1 cellular context compared by ENCODE assay signal in the genomic region with DNA sequence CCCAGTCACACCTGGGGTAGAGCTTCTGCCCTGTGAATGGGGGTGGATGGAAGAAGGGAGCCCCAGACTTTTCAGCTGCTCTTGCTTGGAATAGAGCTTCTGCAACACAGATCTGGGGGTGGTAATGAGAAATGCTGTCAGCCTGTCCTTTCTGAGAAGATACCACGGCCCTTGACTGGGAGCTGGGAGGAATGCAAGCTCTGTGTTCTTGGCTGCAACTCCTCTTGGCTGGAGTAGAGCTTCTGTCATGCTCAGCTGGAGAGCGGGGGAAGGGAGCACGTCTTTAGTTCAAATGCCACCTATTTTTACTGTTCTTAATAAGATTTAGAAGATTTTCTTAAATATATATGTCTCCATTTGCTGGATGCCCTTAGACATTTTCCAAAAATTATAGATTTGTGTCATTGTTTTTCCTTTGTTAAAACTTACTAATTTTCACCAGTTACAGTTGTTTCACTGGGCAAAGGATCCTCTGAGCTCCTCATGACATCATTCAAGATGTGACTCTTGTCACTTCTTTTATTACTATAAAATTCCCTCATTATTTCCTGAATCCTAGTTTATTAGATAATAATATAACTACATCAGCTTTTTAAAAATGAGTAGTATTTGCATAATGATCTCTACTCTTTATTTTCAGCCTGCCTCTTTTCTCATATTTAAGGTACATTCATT.
TF ChIP-seq lines count a peak whose summit lies in the region.

No MANE protein-coding gene starts in this region.

TF ChIP-seq in SK-N-SH, 30 proteins besides CTCF, POLR2A, EP300 and RAD21 (continued from another document):
- TF ChIP-seq, protein P1, sequence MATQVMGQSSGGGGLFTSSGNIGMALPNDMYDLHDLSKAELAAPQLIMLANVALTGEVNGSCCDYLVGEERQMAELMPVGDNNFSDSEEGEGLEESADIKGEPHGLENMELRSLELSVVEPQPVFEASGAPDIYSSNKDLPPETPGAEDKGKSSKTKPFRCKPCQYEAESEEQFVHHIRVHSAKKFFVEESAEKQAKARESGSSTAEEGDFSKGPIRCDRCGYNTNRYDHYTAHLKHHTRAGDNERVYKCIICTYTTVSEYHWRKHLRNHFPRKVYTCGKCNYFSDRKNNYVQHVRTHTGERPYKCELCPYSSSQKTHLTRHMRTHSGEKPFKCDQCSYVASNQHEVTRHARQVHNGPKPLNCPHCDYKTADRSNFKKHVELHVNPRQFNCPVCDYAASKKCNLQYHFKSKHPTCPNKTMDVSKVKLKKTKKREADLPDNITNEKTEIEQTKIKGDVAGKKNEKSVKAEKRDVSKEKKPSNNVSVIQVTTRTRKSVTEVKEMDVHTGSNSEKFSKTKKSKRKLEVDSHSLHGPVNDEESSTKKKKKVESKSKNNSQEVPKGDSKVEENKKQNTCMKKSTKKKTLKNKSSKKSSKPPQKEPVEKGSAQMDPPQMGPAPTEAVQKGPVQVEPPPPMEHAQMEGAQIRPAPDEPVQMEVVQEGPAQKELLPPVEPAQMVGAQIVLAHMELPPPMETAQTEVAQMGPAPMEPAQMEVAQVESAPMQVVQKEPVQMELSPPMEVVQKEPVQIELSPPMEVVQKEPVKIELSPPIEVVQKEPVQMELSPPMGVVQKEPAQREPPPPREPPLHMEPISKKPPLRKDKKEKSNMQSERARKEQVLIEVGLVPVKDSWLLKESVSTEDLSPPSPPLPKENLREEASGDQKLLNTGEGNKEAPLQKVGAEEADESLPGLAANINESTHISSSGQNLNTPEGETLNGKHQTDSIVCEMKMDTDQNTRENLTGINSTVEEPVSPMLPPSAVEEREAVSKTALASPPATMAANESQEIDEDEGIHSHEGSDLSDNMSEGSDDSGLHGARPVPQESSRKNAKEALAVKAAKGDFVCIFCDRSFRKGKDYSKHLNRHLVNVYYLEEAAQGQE (IDR thresholded peaks at IDR 0.05; ENCODE audit: low read depth, low read length), result no peak
- TF ChIP-seq, protein P2, sequence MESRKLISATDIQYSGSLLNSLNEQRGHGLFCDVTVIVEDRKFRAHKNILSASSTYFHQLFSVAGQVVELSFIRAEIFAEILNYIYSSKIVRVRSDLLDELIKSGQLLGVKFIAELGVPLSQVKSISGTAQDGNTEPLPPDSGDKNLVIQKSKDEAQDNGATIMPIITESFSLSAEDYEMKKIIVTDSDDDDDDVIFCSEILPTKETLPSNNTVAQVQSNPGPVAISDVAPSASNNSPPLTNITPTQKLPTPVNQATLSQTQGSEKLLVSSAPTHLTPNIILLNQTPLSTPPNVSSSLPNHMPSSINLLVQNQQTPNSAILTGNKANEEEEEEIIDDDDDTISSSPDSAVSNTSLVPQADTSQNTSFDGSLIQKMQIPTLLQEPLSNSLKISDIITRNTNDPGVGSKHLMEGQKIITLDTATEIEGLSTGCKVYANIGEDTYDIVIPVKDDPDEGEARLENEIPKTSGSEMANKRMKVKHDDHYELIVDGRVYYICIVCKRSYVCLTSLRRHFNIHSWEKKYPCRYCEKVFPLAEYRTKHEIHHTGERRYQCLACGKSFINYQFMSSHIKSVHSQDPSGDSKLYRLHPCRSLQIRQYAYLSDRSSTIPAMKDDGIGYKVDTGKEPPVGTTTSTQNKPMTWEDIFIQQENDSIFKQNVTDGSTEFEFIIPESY (IDR thresholded peaks at IDR 0.05; ENCODE audit: borderline replicate concordance, low read depth), result no peak
- TF ChIP-seq GATA2 (CRISPR knock-in tag; IDR thresholded peaks at IDR 0.05) (no peak), JUND (IDR thresholded peaks at IDR 0.05) (no peak), FOSL2 (IDR thresholded peaks at IDR 0.05; ENCODE audit: borderline replicate concordance, low read depth) (no peak), POLR2AphosphoS5 (IDR thresholded peaks at IDR 0.05; ENCODE audit: low read depth, low read length) (no peak), SIN3A (IDR thresholded peaks at IDR 0.05; ENCODE audit: borderline replicate concordance, low read depth, low read length) (no peak), RFX5 (IDR thresholded peaks at IDR 0.05; ENCODE audit: low read length) (no peak), GABPA (IDR thresholded peaks at IDR 0.05; ENCODE audit: low read depth) (no peak), RCOR1 (IDR thresholded peaks at IDR 0.05; ENCODE audit: low read length) (no peak), RXRA (IDR thresholded peaks at IDR 0.05; ENCODE audit: borderline replicate concordance, low read depth) (no peak)
TF ChIP-seq in SK-N-SH: peak in this region for 0.
